Comparison of ENCODE assay signal across 1 cellular context in genomic region chr9:91905237-91905650, GRCh38.
A peak's percentile ranks its signal among the peaks of the same experiment; 100 is the strongest.
TF ChIP-seq lines count a peak whose summit lies in the region.

No MANE protein-coding gene starts in this region.

TF ChIP-seq in GM12878, 131 proteins besides CTCF, POLR2A, EP300 and RAD21:
- TF ChIP-seq NBN (IDR thresholded peaks at IDR 0.05) (peak; percentile 40; the same call in 1 of the 2 replicates), BCL11A (IDR thresholded peaks at IDR 0.05; ENCODE audit: low read depth, low read length) (no peak)
